In the genomic region with DNA sequence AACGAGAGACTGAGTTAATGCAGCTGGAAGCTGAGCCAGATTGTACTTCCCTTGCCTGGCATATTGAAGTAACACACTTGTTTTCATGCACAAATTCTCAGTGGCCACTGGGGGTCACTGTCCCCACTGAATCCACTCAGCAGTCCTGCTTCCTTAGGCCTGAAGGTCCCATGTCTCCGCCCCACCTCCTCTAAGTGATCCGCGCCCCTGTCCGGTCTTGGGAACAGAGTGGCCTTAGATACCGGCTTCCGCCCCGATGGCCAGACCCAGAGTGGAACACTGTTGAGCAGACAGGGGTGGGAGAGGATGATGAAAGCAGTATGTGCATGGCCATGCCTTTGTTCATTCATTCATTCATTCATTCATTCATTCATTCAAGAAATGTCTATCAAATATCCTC, we compare ENCODE assay signal across 8 cellular contexts. TPM values are rescaled to one million over a fixed set of nuclear protein-coding genes. Genes with fewer than 3 reads are reported as not detected.
DNase-seq lines count a peak whose midpoint lies in the region; ATAC-seq and TF ChIP-seq lines count a peak whose summit lies in the region.

No MANE protein-coding gene starts in this region.

- H3K4me1 Mint-ChIP-seq in activated CD4-positive, alpha-beta memory T cell treated with anti-CD3 and anti-CD28 coated beads, Interleukin-2, amount 10 ng/mL, durations not matched to agents 7 days and 5 days = peaks cover 16% of the 10 kb centered on the region
- H3K4me1 Mint-ChIP-seq in mesothelial cell of epicardium = no peaks in the 10 kb centered on the region
- H3K4me1 Mint-ChIP-seq in stimulated activated naive B cell treated with anti-CD40 and anti-IgM and Interleukin-4, amounts not matched to agents 10 μg/mL and 1 μg/mL and 100 μg/mL, for 72 hours = peaks cover 0 to 6% of the 10 kb centered on the region in 2 donors

- DNase-seq in D341Med (ENCODE audit: low spot score) = peak; percentile 79
- DNase-seq in NCI-H526 (lab: John Stamatoyannopoulos, UW) = peak; percentile 83 to 89
- peak; percentile 51 for DNase-seq in activated CD4-positive, alpha-beta memory T cell treated with anti-CD3 and anti-CD28 coated beads, Interleukin-2, amount 10 ng/mL, durations not matched to agents 7 days and 5 days
- peak; percentile 48 for DNase-seq in epithelial cell of prostate (ENCODE audit: low read depth, low spot score)
- peak; percentile 47 to 77 for DNase-seq in mesothelial cell of epicardium (ENCODE audit: low spot score in 2 of 2, unreplicated experiment in 2 of 2)
- DNase-seq in stimulated activated naive B cell treated with anti-CD40 and anti-IgM and Interleukin-4, amounts not matched to agents 10 μg/mL and 1 μg/mL and 100 μg/mL, for 72 hours = peak; percentile 27

- H3K9me3 Mint-ChIP-seq in activated CD4-positive, alpha-beta memory T cell treated with anti-CD3 and anti-CD28 coated beads, Interleukin-2, amount 10 ng/mL, durations not matched to agents 7 days and 5 days = no peaks in the 10 kb centered on the region
- H3K9me3 Mint-ChIP-seq in mesothelial cell of epicardium = no peaks in the 10 kb centered on the region
- H3K9me3 Mint-ChIP-seq in stimulated activated naive B cell treated with anti-CD40 and anti-IgM and Interleukin-4, amounts not matched to agents 10 μg/mL and 1 μg/mL and 100 μg/mL, for 72 hours = no peaks in the 10 kb centered on the region

- H3K27ac Mint-ChIP-seq in activated CD4-positive, alpha-beta memory T cell treated with anti-CD3 and anti-CD28 coated beads, Interleukin-2, amount 10 ng/mL, durations not matched to agents 7 days and 5 days = no peak overlapping the region
- H3K27ac Mint-ChIP-seq in mesothelial cell of epicardium = no peak overlapping the region
- H3K27ac Mint-ChIP-seq in stimulated activated naive B cell treated with anti-CD40 and anti-IgM and Interleukin-4, amounts not matched to agents 10 μg/mL and 1 μg/mL and 100 μg/mL, for 72 hours = no peak overlapping the region

- TF ChIP-seq CTCF in mesothelial cell of epicardium (IDR thresholded peaks at IDR 0.05; ENCODE audit: unreplicated experiment) = peak; percentile 75

- no peak overlapping the region for H3K4me3 Mint-ChIP-seq in activated CD4-positive, alpha-beta memory T cell treated with anti-CD3 and anti-CD28 coated beads, Interleukin-2, amount 10 ng/mL, durations not matched to agents 7 days and 5 days
- no peak overlapping the region for H3K4me3 Mint-ChIP-seq in mesothelial cell of epicardium
- H3K4me3 Mint-ChIP-seq in stimulated activated naive B cell treated with anti-CD40 and anti-IgM and Interleukin-4, amounts not matched to agents 10 μg/mL and 1 μg/mL and 100 μg/mL, for 72 hours = no peak overlapping the region

- H3K27me3 Mint-ChIP-seq in activated CD4-positive, alpha-beta memory T cell treated with anti-CD3 and anti-CD28 coated beads, Interleukin-2, amount 10 ng/mL, durations not matched to agents 7 days and 5 days = no peaks in the 10 kb centered on the region
- H3K27me3 Mint-ChIP-seq in mesothelial cell of epicardium (ENCODE audit: low read depth) = no peaks in the 10 kb centered on the region
- no peaks in the 10 kb centered on the region for H3K27me3 Mint-ChIP-seq in stimulated activated naive B cell treated with anti-CD40 and anti-IgM and Interleukin-4, amounts not matched to agents 10 μg/mL and 1 μg/mL and 100 μg/mL, for 72 hours

- POLR2A ChIA-PET in activated CD4-positive, alpha-beta memory T cell treated with anti-CD3 and anti-CD28 coated beads, Interleukin-2, amount 10 ng/mL, durations not matched to agents 7 days and 5 days (lab: Charles Lee) = interaction anchor here (1.0 kb wide), 1 partner anchor 10 kb away, joined by 4 read pairs; no protein-coding TSS in a partner anchor

- CTCF ChIA-PET in activated CD4-positive, alpha-beta memory T cell treated with anti-CD3 and anti-CD28 coated beads, Interleukin-2, amount 10 ng/mL, durations not matched to agents 7 days and 5 days (lab: Charles Lee) = interaction anchor here (0.7 to 1.5 kb wide), 3 partner anchors 9 to 18 kb away, joined by 3 to 4 read pairs (median 3); no protein-coding TSS in a partner anchor

- H3K36me3 Mint-ChIP-seq in activated CD4-positive, alpha-beta memory T cell treated with anti-CD3 and anti-CD28 coated beads, Interleukin-2, amount 10 ng/mL, durations not matched to agents 7 days and 5 days (ENCODE audit: low read depth) = peaks cover 33% of the 10 kb centered on the region
- peaks cover 7% of the 10 kb centered on the region for H3K36me3 Mint-ChIP-seq in mesothelial cell of epicardium
- H3K36me3 Mint-ChIP-seq in stimulated activated naive B cell treated with anti-CD40 and anti-IgM and Interleukin-4, amounts not matched to agents 10 μg/mL and 1 μg/mL and 100 μg/mL, for 72 hours = peaks cover 11 to 23% of the 10 kb centered on the region in 2 donors

- no peak overlapping the region for H3K27ac ChIP-seq in epithelial cell of prostate

- ATAC-seq in HG02981 (IDR thresholded peaks at IDR 0.05; ENCODE audit: unreplicated experiment) (peak; percentile 70), GM21529 (IDR thresholded peaks at IDR 0.05; ENCODE audit: unreplicated experiment) (no peak)
- ATAC-seq in stimulated activated naive B cell treated with anti-CD40 and anti-IgM and Interleukin-4, amounts not matched to agents 10 μg/mL and 1 μg/mL and 100 μg/mL, for 72 hours (replicated peaks) = peak; percentile 82 to 88

RNA-seq across cellular contexts. Expression of gene CHAF1B, which starts 34.8 kb away (rescaled TPM):
- total RNA-seq in activated CD4-positive, alpha-beta memory T cell treated with anti-CD3 and anti-CD28 coated beads, Interleukin-2, amount 10 ng/mL, durations not matched to agents 7 days and 5 days = 10 to 100 TPM; 18.8 to 23.9 TPM
- total RNA-seq in mesothelial cell of epicardium = 8.2 to 10.3 TPM (median 9.2 TPM) in 3 replicates

RNA-seq across cellular contexts. Expression of gene CLDN14, which starts 59.9 kb away (rescaled TPM):
- not detected for total RNA-seq in activated CD4-positive, alpha-beta memory T cell treated with anti-CD3 and anti-CD28 coated beads, Interleukin-2, amount 10 ng/mL, durations not matched to agents 7 days and 5 days
- not detected in 3 replicates for total RNA-seq in mesothelial cell of epicardium

Comparison
In these comparisons a context has a peak if more than half of its experiments do, and no peak if none do; other contexts are left out.
1. DNase-seq: peak in every context shown above with its lines; median percentile 86 in NCI-H526; 79 in D341Med; 62 in mesothelial cell of epicardium; 51 in activated CD4-positive, alpha-beta memory T cell treated with anti-CD3 and anti-CD28 coated beads, Interleukin-2, amount 10 ng/mL, durations not matched to agents 7 days and 5 days; 48 in epithelial cell of prostate; 27 in stimulated activated naive B cell treated with anti-CD40 and anti-IgM and Interleukin-4, amounts not matched to agents 10 μg/mL and 1 μg/mL and 100 μg/mL, for 72 hours.